8 cellular contexts compared by ENCODE assay signal in genomic region chr10:76984559-76985443, GRCh38.
A peak's percentile ranks its signal among the peaks of the same experiment; 100 is the strongest.
DNase-seq lines count a peak whose midpoint lies in the region; ATAC-seq and TF ChIP-seq lines count a peak whose summit lies in the region.

No MANE protein-coding gene starts in this region.

- TF ChIP-seq CTCF in AG09309 (IDR thresholded peaks at IDR 0.05; ENCODE audit: control insufficient read depth, insufficient read depth, low read depth, low read length, missing control alignments) (peak; percentile 91), dorsolateral prefrontal cortex (IDR thresholded peaks at IDR 0.05 in 54 of 56, conservative IDR thresholded peaks at IDR 0.05 in 2 of 56; ENCODE audit: low read depth in 1 of 56, partially characterized antibody in 56 of 56) (peak; percentile 87 to 98 (median 93)), lower lobe of right lung (IDR thresholded peaks at IDR 0.05) (peak; percentile 95)

- H3K27ac ChIP-seq in dorsolateral prefrontal cortex, result peak overlapping the region in 1 of 59 donors; percentile 6
- no peak overlapping the region for H3K27ac ChIP-seq in lower lobe of right lung

- peak; percentile 40 for DNase-seq in AG09309 (ENCODE audit: low read depth)
- peak; percentile 24 to 73 for DNase-seq in NCI-H446 (lab: John Stamatoyannopoulos, UW)
- DNase-seq in activated CD4-positive, alpha-beta T cell treated with anti-CD3 and anti-CD28 coated beads, Interleukin-2, amount 50 U/mL, for 24 hours (ENCODE audit: low read depth in 1 of 2, low spot score in 1 of 2), result peak; percentile 3 to 43
- DNase-seq in dorsolateral prefrontal cortex, result peak; percentile 44 to 80 (median 70)
- DNase-seq in lower lobe of right lung, result peak; percentile 71
- peak; percentile 27 for DNase-seq in stimulated activated CD8-positive, alpha-beta memory T cell treated with anti-CD3 and anti-CD28 coated beads, Interleukin-12 subunit alpha, Interleukin-12 subunit beta, amount 100 ng/mL, for 1 hour (ENCODE audit: low read depth)

- ATAC-seq in GM18909 (IDR thresholded peaks at IDR 0.05; ENCODE audit: poor library complexity, unreplicated experiment) (peak; percentile 90), HG03432 (IDR thresholded peaks at IDR 0.05; ENCODE audit: unreplicated experiment) (peak; percentile 86), lower lobe of right lung (peak; percentile 75 to 89)

- H3K36me3 ChIP-seq in lower lobe of right lung, result no peaks in the 10 kb centered on the region

- H3K9me3 ChIP-seq in lower lobe of right lung, result no peaks in the 10 kb centered on the region

- intact Hi-C loops in dorsolateral prefrontal cortex (cut with DNase I), result loop anchor here in 1 of 2 donors (5.0 to 10.0 kb wide), 2 partner anchors 438 to 1590 kb away; no protein-coding TSS in a partner anchor
- intact Hi-C loops in lower lobe of right lung (cut with DNase I), result no loop called here

- H3K4me3 ChIP-seq in AG09309 (ENCODE audit: control insufficient read depth, low read depth, low read length) (no peak overlapping the region), dorsolateral prefrontal cortex (no peak overlapping the region), lower lobe of right lung (no peak overlapping the region)

- H3K27me3 ChIP-seq in dorsolateral prefrontal cortex (no peaks in the 10 kb centered on the region), lower lobe of right lung (ENCODE audit: low read depth) (no peaks in the 10 kb centered on the region)

- H3K4me1 ChIP-seq in lower lobe of right lung, result no peaks in the 10 kb centered on the region
